Comparison of ENCODE assay signal across 1 cellular context in the genomic region with DNA sequence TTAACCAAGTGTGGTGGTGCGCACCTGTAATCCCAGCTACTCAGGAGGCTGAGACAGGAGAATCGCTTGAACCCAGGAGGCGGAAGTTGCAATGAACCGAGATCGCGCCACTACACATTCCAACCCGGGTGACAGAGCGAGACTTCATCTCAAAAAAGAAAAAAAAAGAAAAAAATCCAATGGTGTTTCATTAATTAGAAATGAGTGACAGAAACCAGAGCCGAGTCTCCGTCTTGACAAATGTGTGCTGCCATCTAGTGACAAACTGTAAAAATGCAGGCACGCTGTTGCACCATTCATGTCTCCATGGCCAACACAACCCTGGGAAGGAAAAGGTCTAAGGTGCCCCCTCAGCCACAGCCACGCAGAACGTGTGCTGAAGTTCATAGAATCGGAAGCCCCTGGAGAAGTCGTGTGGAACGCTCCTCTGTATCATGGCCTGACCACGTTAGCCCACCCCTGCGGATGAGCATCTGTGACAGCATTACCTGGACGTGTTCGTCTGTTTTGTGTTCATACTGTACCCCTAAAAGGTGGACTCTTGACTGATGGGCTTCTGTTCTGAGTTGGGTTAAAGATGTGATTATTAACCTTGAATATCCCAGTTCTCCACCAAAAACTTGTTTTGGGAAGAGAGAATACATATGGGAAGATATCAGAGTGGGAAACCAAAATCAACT.
TF ChIP-seq lines count a peak whose summit lies in the region.

No MANE protein-coding gene starts in this region.

TF ChIP-seq in Ishikawa, 13 proteins besides CTCF, POLR2A, EP300 and RAD21 (continued from another document):
- no peak for TF ChIP-seq TAF1 (IDR thresholded peaks at IDR 0.05; ENCODE audit: low read depth)
- no peak for TF ChIP-seq TEAD4 (IDR thresholded peaks at IDR 0.05)
- no peak for TF ChIP-seq TCF12 (IDR thresholded peaks at IDR 0.05; ENCODE audit: low read depth)
- no peak for TF ChIP-seq EGR1 (IDR thresholded peaks at IDR 0.05)
- TF ChIP-seq NFIC (IDR thresholded peaks at IDR 0.05): no peak
- no peak for TF ChIP-seq CEBPB (IDR thresholded peaks at IDR 0.05)
- TF ChIP-seq, protein P1, sequence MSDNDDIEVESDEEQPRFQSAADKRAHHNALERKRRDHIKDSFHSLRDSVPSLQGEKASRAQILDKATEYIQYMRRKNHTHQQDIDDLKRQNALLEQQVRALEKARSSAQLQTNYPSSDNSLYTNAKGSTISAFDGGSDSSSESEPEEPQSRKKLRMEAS (IDR thresholded peaks at IDR 0.05): no peak
- TF ChIP-seq ZBTB7A (IDR thresholded peaks at IDR 0.05; ENCODE audit: low read depth): no peak
- no peak for TF ChIP-seq CREB1 (IDR thresholded peaks at IDR 0.05; ENCODE audit: low read depth)
